ENCODE assay signal across 1 cellular context in genomic region chr2:170928824-170929685, GRCh38.
TF ChIP-seq lines count a peak whose summit lies in the region.

Gene GORASP2 (plus strand): TSS chr2:170929253. CDS start chr2:170929341, 88 bp downstream.

TF ChIP-seq in HepG2, 621 proteins besides CTCF, POLR2A, EP300 and RAD21 (continued from another document and continues in another):
- peak; percentile 97 for TF ChIP-seq ZBTB2 (CRISPR knock-in tag; IDR thresholded peaks at IDR 0.05; ENCODE audit: low read depth)
- TF ChIP-seq NCOA1 (CRISPR knock-in tag; IDR thresholded peaks at IDR 0.05): peak; percentile 26; the same call in 1 of the 2 replicates
- no peak for TF ChIP-seq SOX6 (IDR thresholded peaks at IDR 0.05)
- TF ChIP-seq SOX6 (CRISPR knock-in tag; IDR thresholded peaks at IDR 0.05): peak; percentile 80
- no peak for TF ChIP-seq NFKBIZ (CRISPR knock-in tag; IDR thresholded peaks at IDR 0.05)
- TF ChIP-seq ZNF709 (CRISPR knock-in tag; IDR thresholded peaks at IDR 0.05): peak; percentile 99; the same call in 1 of the 2 replicates
- peak; percentile 78 for TF ChIP-seq HNRNPK (IDR thresholded peaks at IDR 0.05; ENCODE audit: low read depth, low read length, poor library complexity, severe bottlenecking)
- TF ChIP-seq ZBTB21 (CRISPR knock-in tag; IDR thresholded peaks at IDR 0.05): no peak; the same call in 1 of the 2 replicates
- TF ChIP-seq ZNF766 (CRISPR knock-in tag; IDR thresholded peaks at IDR 0.05; ENCODE audit: borderline replicate concordance): peak; percentile 37; the same call in 1 of the 2 replicates
- TF ChIP-seq ZNF740 (CRISPR knock-in tag; IDR thresholded peaks at IDR 0.05): peak; percentile 17; the same call in 1 of the 2 replicates
- peak; percentile 98 for TF ChIP-seq PHF5A (CRISPR knock-in tag; IDR thresholded peaks at IDR 0.05; ENCODE audit: low read depth, unreplicated experiment)
- peak; percentile 14; the same call in 1 of the 2 replicates for TF ChIP-seq ZNF362 (CRISPR knock-in tag; IDR thresholded peaks at IDR 0.05; ENCODE audit: borderline replicate concordance)
- peak; percentile 78; the same call in 1 of the 2 replicates for TF ChIP-seq ZNF619 (CRISPR knock-in tag; IDR thresholded peaks at IDR 0.05)
- TF ChIP-seq ZNF180 (CRISPR knock-in tag; IDR thresholded peaks at IDR 0.05; ENCODE audit: borderline replicate concordance, low read depth): 0 out of 2 replicates have a peak, but pooled peaks have one; percentile 15
- peak; percentile 97 for TF ChIP-seq BATF2 (CRISPR knock-in tag; IDR thresholded peaks at IDR 0.05)
- TF ChIP-seq POGZ (CRISPR knock-in tag; IDR thresholded peaks at IDR 0.05): peak; percentile 100
- no peak; the same call in 1 of the 2 replicates for TF ChIP-seq SALL2 (CRISPR knock-in tag; IDR thresholded peaks at IDR 0.05)
- peak; percentile 97; the same call in 1 of the 2 replicates for TF ChIP-seq SNAPC2 (CRISPR knock-in tag; IDR thresholded peaks at IDR 0.05)
- TF ChIP-seq ZFP62 (CRISPR knock-in tag; IDR thresholded peaks at IDR 0.05): no peak
- peak; percentile 82; the same call in 1 of the 2 replicates for TF ChIP-seq ZNF83 (CRISPR knock-in tag; IDR thresholded peaks at IDR 0.05; ENCODE audit: borderline replicate concordance)
- peak; percentile 88 for TF ChIP-seq ZBTB34 (CRISPR knock-in tag; IDR thresholded peaks at IDR 0.05)
- no peak for TF ChIP-seq LCORL (IDR thresholded peaks at IDR 0.05)
- peak; percentile 95 for TF ChIP-seq LCORL (CRISPR knock-in tag; IDR thresholded peaks at IDR 0.05)
- TF ChIP-seq E2F1 (CRISPR knock-in tag; IDR thresholded peaks at IDR 0.05): peak; percentile 100
- no peak for TF ChIP-seq PAWR (CRISPR knock-in tag; IDR thresholded peaks at IDR 0.05; ENCODE audit: borderline replicate concordance)
- TF ChIP-seq ZNF552 (CRISPR knock-in tag; IDR thresholded peaks at IDR 0.05; ENCODE audit: borderline replicate concordance): peak; percentile 91
- TF ChIP-seq ZFP36 (IDR thresholded peaks at IDR 0.05; ENCODE audit: borderline replicate concordance, low read depth, low read length, partially characterized antibody): no peak
- no peak for TF ChIP-seq HOXA7 (CRISPR knock-in tag; IDR thresholded peaks at IDR 0.05)
- peak; percentile 22; the same call in 1 of the 2 replicates for TF ChIP-seq HMGXB3 (CRISPR knock-in tag; IDR thresholded peaks at IDR 0.05; ENCODE audit: borderline replicate concordance)
- peak; percentile 97 for TF ChIP-seq ZC3H13 (CRISPR knock-in tag; IDR thresholded peaks at IDR 0.05)
- TF ChIP-seq ZKSCAN1 (IDR thresholded peaks at IDR 0.05; ENCODE audit: low read length): no peak
- peak; percentile 66; the same call in 1 of the 2 replicates for TF ChIP-seq CC2D1A (CRISPR knock-in tag; IDR thresholded peaks at IDR 0.05)
- TF ChIP-seq ZNF446 (CRISPR knock-in tag; IDR thresholded peaks at IDR 0.05): peak; percentile 93
- TF ChIP-seq TMF1 (CRISPR knock-in tag; IDR thresholded peaks at IDR 0.05; ENCODE audit: low read depth): peak; percentile 96
- TF ChIP-seq KLF15 (CRISPR knock-in tag; IDR thresholded peaks at IDR 0.05; ENCODE audit: borderline replicate concordance): peak; percentile 63; the same call in 1 of the 2 replicates
- no peak for TF ChIP-seq ZNF569 (CRISPR knock-in tag; IDR thresholded peaks at IDR 0.05; ENCODE audit: borderline replicate concordance)
- TF ChIP-seq ZNF616 (CRISPR knock-in tag; IDR thresholded peaks at IDR 0.05; ENCODE audit: low read depth): peak; percentile 81; the same call in 1 of the 2 replicates
- peak; percentile 85; the same call in 1 of the 2 replicates for TF ChIP-seq TOE1 (CRISPR knock-in tag; IDR thresholded peaks at IDR 0.05)
- peak; percentile 55; the same call in 1 of the 2 replicates for TF ChIP-seq TEAD2 (CRISPR knock-in tag; IDR thresholded peaks at IDR 0.05)
- peak; percentile 98; the same call in 1 of the 2 replicates for TF ChIP-seq ZNF274 (CRISPR knock-in tag; IDR thresholded peaks at IDR 0.05)
- peak; percentile 94 for TF ChIP-seq REL (CRISPR knock-in tag; conservative IDR thresholded peaks at IDR 0.05)
- peak; percentile 55; the same call in 1 of the 2 replicates for TF ChIP-seq ZBTB4 (CRISPR knock-in tag; IDR thresholded peaks at IDR 0.05; ENCODE audit: borderline replicate concordance)
- TF ChIP-seq SETDB1 (CRISPR knock-in tag; IDR thresholded peaks at IDR 0.05; ENCODE audit: borderline replicate concordance): no peak
- peak; percentile 38; the same call in 1 of the 2 replicates for TF ChIP-seq ZNF510 (CRISPR knock-in tag; IDR thresholded peaks at IDR 0.05; ENCODE audit: low read depth)
- peak; percentile 83; the same call in 1 of the 2 replicates for TF ChIP-seq ZBTB33 (CRISPR knock-in tag; IDR thresholded peaks at IDR 0.05)
- peak; percentile 98 for TF ChIP-seq KLF6 (CRISPR knock-in tag; IDR thresholded peaks at IDR 0.05)
- peak; percentile 60; the same call in 1 of the 2 replicates for TF ChIP-seq HCFC1 (IDR thresholded peaks at IDR 0.05; ENCODE audit: low read depth, low read length)
